In the genomic region with DNA sequence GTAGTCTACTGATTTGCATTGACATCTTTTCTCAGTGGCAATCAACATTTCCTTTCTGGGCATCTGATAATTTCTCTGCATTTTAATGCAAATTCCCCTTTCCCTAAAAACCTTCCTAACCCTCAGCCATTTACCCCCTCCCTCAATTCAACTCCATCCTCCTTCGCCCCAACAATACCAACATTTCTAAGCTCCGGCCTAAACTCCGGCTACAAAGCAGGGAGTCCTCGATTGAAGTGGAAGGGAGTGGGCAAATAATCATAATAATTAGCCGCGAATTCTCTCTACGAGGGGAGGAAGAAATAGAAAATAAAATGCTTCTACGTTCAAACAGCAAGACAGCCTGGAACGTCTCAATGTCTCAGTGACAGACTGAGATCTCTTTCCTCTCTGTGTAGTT, we compare ENCODE assay signal across 8 cellular contexts. TPM values are rescaled to one million over a fixed set of nuclear protein-coding genes. Genes with fewer than 3 reads are reported as not detected.
A peak's percentile ranks its signal among the peaks of the same experiment; 100 is the strongest.
DNase-seq lines count a peak whose midpoint lies in the region; ATAC-seq lines count a peak whose summit lies in the region.

No MANE protein-coding gene starts in this region.

- DNase-seq in activated CD4-positive, alpha-beta T cell treated with anti-CD3 and anti-CD28 coated beads for 36 hours = no peak
- DNase-seq in activated CD4-positive, alpha-beta T cell treated with anti-CD3 and anti-CD28 coated beads, Interleukin-2, amount 50 U/mL, for 1 hour = no peak
- no peak for DNase-seq in activated CD4-positive, alpha-beta memory T cell treated with anti-CD3 and anti-CD28 coated beads for 36 hours
- no peak for DNase-seq in stimulated activated naive CD8-positive, alpha-beta T cell treated with anti-CD3 and anti-CD28 coated beads, Interleukin-15, amount 100 ng/mL, for 72 hours
- DNase-seq in UCSD-AML1 (lab: John Stamatoyannopoulos, UW; ENCODE audit: unreplicated experiment) (no peak), activated gamma-delta T cell (lab: John Stamatoyannopoulos, UW) (no peak)

- no peaks in the 10 kb centered on the region for H3K36me3 Mint-ChIP-seq in activated CD4-positive, alpha-beta T cell treated with anti-CD3 and anti-CD28 coated beads for 36 hours (ENCODE audit: low read depth)
- H3K36me3 Mint-ChIP-seq in activated CD4-positive, alpha-beta memory T cell treated with anti-CD3 and anti-CD28 coated beads for 36 hours = no peaks in the 10 kb centered on the region

- intact Hi-C loops in activated CD4-positive, alpha-beta T cell treated with anti-CD3 and anti-CD28 coated beads for 36 hours (cut with DNase I, micrococcal nuclease) = no loop called here
- intact Hi-C loops in activated CD4-positive, alpha-beta memory T cell treated with anti-CD3 and anti-CD28 coated beads for 36 hours (cut with micrococcal nuclease) = no loop called here

- peaks cover 40% of the 10 kb centered on the region for H3K4me1 Mint-ChIP-seq in activated CD4-positive, alpha-beta T cell treated with anti-CD3 and anti-CD28 coated beads for 36 hours
- peaks cover 30% of the 10 kb centered on the region for H3K4me1 Mint-ChIP-seq in activated CD4-positive, alpha-beta memory T cell treated with anti-CD3 and anti-CD28 coated beads for 36 hours (ENCODE audit: low read depth)
- H3K4me1 Mint-ChIP-seq in stimulated activated naive CD8-positive, alpha-beta T cell treated with anti-CD3 and anti-CD28 coated beads, Interleukin-15, amount 100 ng/mL, for 72 hours = peaks cover 47% of the 10 kb centered on the region

- peak overlapping the region; percentile 4 for H3K27ac Mint-ChIP-seq in activated CD4-positive, alpha-beta T cell treated with anti-CD3 and anti-CD28 coated beads for 36 hours
- H3K27ac Mint-ChIP-seq in activated CD4-positive, alpha-beta memory T cell treated with anti-CD3 and anti-CD28 coated beads for 36 hours = no peak overlapping the region
- H3K27ac Mint-ChIP-seq in stimulated activated naive CD8-positive, alpha-beta T cell treated with anti-CD3 and anti-CD28 coated beads, Interleukin-15, amount 100 ng/mL, for 72 hours = no peak overlapping the region

- no peak for ATAC-seq in activated CD4-positive, alpha-beta T cell treated with anti-CD3 and anti-CD28 coated beads for 36 hours
- no peak for ATAC-seq in stimulated activated naive CD8-positive, alpha-beta T cell treated with anti-CD3 and anti-CD28 coated beads, Interleukin-15, amount 100 ng/mL, for 72 hours
- ATAC-seq in GM21825 (IDR thresholded peaks at IDR 0.05; ENCODE audit: unreplicated experiment) = no peak

- POLR2A ChIA-PET in activated CD4-positive, alpha-beta T cell treated with anti-CD3 and anti-CD28 coated beads for 36 hours (lab: Charles Lee) = no interaction called here
- POLR2A ChIA-PET in activated CD4-positive, alpha-beta memory T cell treated with anti-CD3 and anti-CD28 coated beads for 36 hours (lab: Charles Lee) = no interaction called here

- CTCF ChIA-PET in activated CD4-positive, alpha-beta T cell treated with anti-CD3 and anti-CD28 coated beads for 36 hours (lab: Charles Lee) = interaction anchor here (0.5 to 2.3 kb wide), 5 partner anchors 10 to 375 kb away, joined by 3 to 9 read pairs (median 7); no protein-coding TSS in a partner anchor
- CTCF ChIA-PET in activated CD4-positive, alpha-beta memory T cell treated with anti-CD3 and anti-CD28 coated beads for 36 hours (lab: Charles Lee) = interaction anchor here (3.1 kb wide), 1 partner anchor 12 kb away, joined by 22 read pairs; no protein-coding TSS in a partner anchor

- peak overlapping the region; percentile 81 for H3K4me3 Mint-ChIP-seq in activated CD4-positive, alpha-beta T cell treated with anti-CD3 and anti-CD28 coated beads for 36 hours
- H3K4me3 Mint-ChIP-seq in activated CD4-positive, alpha-beta memory T cell treated with anti-CD3 and anti-CD28 coated beads for 36 hours = peak overlapping the region; percentile 52
- peak overlapping the region; percentile 65 to 91 for H3K4me3 Mint-ChIP-seq in stimulated activated naive CD8-positive, alpha-beta T cell treated with anti-CD3 and anti-CD28 coated beads, Interleukin-15, amount 100 ng/mL, for 72 hours

- H3K4me3 ChIP-seq in iPS-11a (ENCODE audit: low read depth, low read length) = peak overlapping the region; percentile 86

- H3K9me3 Mint-ChIP-seq in activated CD4-positive, alpha-beta T cell treated with anti-CD3 and anti-CD28 coated beads for 36 hours (ENCODE audit: low read depth) = no peaks in the 10 kb centered on the region
- H3K9me3 Mint-ChIP-seq in activated CD4-positive, alpha-beta memory T cell treated with anti-CD3 and anti-CD28 coated beads for 36 hours = no peaks in the 10 kb centered on the region
- no peaks in the 10 kb centered on the region for H3K9me3 Mint-ChIP-seq in stimulated activated naive CD8-positive, alpha-beta T cell treated with anti-CD3 and anti-CD28 coated beads, Interleukin-15, amount 100 ng/mL, for 72 hours

- H3K27me3 Mint-ChIP-seq in activated CD4-positive, alpha-beta T cell treated with anti-CD3 and anti-CD28 coated beads for 36 hours = peaks cover 57% of the 10 kb centered on the region
- H3K27me3 Mint-ChIP-seq in activated CD4-positive, alpha-beta memory T cell treated with anti-CD3 and anti-CD28 coated beads for 36 hours = peaks cover 68% of the 10 kb centered on the region
- H3K27me3 Mint-ChIP-seq in stimulated activated naive CD8-positive, alpha-beta T cell treated with anti-CD3 and anti-CD28 coated beads, Interleukin-15, amount 100 ng/mL, for 72 hours = peaks cover 96% of the 10 kb centered on the region

RNA-seq across cellular contexts. Expression of gene BCL11A, which starts 4.6 kb away (rescaled TPM):
- under 1 TPM; 0.57 to 0.98 TPM for total RNA-seq in activated CD4-positive, alpha-beta T cell treated with anti-CD3 and anti-CD28 coated beads for 36 hours
- total RNA-seq in activated CD4-positive, alpha-beta memory T cell treated with anti-CD3 and anti-CD28 coated beads for 36 hours = not detected
